ENCODE assay signal across 1 cellular context in the genomic region with DNA sequence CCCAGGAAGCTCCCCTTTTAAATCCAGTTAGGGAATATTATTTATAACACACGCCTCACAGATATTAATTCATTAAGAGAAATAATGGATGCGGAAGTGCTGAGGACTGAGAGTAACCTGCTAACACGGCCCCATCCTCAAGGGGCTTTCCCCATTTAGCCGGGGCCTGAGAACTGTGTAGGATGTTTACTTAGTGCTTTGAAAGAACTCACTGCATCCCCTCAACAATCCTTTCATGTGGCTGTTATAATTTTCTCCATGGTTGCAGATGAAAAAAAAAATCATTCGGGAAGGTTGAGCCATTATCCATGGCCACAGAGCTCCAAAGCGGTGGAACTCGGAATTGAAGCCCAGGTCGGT.
TF ChIP-seq lines count a peak whose summit lies in the region.

No MANE protein-coding gene starts in this region.

TF ChIP-seq in HepG2, 621 proteins besides CTCF, POLR2A, EP300 and RAD21 (continued from another document):
- TF ChIP-seq, protein P1, sequence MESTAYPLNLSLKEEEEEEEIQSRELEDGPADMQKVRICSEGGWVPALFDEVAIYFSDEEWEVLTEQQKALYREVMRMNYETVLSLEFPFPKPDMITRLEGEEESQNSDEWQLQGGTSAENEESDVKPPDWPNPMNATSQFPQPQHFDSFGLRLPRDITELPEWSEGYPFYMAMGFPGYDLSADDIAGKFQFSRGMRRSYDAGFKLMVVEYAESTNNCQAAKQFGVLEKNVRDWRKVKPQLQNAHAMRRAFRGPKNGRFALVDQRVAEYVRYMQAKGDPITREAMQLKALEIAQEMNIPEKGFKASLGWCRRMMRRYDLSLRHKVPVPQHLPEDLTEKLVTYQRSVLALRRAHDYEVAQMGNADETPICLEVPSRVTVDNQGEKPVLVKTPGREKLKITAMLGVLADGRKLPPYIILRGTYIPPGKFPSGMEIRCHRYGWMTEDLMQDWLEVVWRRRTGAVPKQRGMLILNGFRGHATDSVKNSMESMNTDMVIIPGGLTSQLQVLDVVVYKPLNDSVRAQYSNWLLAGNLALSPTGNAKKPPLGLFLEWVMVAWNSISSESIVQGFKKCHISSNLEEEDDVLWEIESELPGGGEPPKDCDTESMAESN (CRISPR knock-in tag; conservative IDR thresholded peaks at IDR 0.05): no peak
- no peak for TF ChIP-seq RBFOX2 (IDR thresholded peaks at IDR 0.05; ENCODE audit: low read depth, low read length)
- TF ChIP-seq, protein P2, sequence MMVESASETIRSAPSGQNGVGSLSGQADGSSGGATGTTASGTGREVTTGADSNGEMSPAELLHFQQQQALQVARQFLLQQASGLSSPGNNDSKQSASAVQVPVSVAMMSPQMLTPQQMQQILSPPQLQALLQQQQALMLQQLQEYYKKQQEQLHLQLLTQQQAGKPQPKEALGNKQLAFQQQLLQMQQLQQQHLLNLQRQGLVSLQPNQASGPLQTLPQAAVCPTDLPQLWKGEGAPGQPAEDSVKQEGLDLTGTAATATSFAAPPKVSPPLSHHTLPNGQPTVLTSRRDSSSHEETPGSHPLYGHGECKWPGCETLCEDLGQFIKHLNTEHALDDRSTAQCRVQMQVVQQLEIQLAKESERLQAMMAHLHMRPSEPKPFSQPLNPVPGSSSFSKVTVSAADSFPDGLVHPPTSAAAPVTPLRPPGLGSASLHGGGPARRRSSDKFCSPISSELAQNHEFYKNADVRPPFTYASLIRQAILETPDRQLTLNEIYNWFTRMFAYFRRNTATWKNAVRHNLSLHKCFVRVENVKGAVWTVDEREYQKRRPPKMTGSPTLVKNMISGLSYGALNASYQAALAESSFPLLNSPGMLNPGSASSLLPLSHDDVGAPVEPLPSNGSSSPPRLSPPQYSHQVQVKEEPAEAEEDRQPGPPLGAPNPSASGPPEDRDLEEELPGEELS (CRISPR knock-in tag; IDR thresholded peaks at IDR 0.05): no peak
- no peak for TF ChIP-seq ZNF709 (CRISPR knock-in tag; IDR thresholded peaks at IDR 0.05)
- TF ChIP-seq, protein P3, sequence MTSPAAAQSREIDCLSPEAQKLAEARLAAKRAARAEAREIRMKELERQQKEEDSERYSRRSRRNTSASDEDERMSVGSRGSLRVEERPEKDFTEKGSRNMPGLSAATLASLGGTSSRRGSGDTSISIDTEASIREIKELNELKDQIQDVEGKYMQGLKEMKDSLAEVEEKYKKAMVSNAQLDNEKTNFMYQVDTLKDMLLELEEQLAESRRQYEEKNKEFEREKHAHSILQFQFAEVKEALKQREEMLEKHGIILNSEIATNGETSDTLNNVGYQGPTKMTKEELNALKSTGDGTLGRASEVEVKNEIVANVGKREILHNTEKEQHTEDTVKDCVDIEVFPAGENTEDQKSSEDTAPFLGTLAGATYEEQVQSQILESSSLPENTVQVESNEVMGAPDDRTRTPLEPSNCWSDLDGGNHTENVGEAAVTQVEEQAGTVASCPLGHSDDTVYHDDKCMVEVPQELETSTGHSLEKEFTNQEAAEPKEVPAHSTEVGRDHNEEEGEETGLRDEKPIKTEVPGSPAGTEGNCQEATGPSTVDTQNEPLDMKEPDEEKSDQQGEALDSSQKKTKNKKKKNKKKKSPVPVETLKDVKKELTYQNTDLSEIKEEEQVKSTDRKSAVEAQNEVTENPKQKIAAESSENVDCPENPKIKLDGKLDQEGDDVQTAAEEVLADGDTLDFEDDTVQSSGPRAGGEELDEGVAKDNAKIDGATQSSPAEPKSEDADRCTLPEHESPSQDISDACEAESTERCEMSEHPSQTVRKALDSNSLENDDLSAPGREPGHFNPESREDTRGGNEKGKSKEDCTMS (CRISPR knock-in tag; conservative IDR thresholded peaks at IDR 0.05): no peak
- no peak for TF ChIP-seq ZNF431 (CRISPR knock-in tag; IDR thresholded peaks at IDR 0.05; ENCODE audit: borderline replicate concordance, low read depth)
- no peak for TF ChIP-seq RELA (CRISPR knock-in tag; IDR thresholded peaks at IDR 0.05)
- TF ChIP-seq, protein P4, sequence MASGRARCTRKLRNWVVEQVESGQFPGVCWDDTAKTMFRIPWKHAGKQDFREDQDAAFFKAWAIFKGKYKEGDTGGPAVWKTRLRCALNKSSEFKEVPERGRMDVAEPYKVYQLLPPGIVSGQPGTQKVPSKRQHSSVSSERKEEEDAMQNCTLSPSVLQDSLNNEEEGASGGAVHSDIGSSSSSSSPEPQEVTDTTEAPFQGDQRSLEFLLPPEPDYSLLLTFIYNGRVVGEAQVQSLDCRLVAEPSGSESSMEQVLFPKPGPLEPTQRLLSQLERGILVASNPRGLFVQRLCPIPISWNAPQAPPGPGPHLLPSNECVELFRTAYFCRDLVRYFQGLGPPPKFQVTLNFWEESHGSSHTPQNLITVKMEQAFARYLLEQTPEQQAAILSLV (CRISPR knock-in tag; IDR thresholded peaks at IDR 0.05; ENCODE audit: borderline replicate concordance): no peak
- no peak for TF ChIP-seq ZNF253 (CRISPR knock-in tag; IDR thresholded peaks at IDR 0.05; ENCODE audit: borderline replicate concordance)
- no peak for TF ChIP-seq ZNF615 (CRISPR knock-in tag; IDR thresholded peaks at IDR 0.05; ENCODE audit: borderline replicate concordance)
TF ChIP-seq in HepG2: peak in this region for 0.
